ENCODE assay signal across 16 cellular contexts in the genomic region with DNA sequence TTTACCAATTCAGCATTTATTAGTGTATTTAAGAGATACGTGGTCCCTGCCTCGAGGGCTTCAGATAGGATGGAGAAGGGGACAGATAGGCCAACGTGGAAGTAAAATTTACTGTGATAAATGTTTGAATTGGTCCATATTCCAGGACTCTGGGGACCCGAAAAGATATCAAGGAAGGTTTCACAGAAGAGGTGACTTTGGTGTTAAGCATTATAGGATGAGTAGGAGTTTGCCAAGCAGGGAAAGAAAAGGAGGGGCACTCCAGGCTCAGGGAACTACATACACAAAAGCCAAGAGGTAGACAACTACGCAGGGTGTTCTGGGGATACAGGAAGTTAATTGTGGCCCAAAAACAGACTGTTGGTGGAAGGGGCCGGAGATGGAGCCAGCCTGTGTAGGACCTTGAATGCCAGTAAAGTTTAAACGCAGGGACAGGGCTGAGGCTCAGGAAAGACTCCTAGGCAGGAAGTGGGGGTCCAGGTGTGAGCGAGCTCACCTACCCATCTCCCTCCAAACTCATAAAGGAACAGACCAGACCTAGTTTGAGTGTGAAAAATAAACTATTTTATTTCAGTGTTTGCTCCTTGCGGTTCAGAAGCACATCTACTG. TPM values are rescaled to one million over a fixed set of nuclear protein-coding genes. Genes with fewer than 3 reads are reported as not detected.
DNase-seq lines count a peak whose midpoint lies in the region; ATAC-seq and TF ChIP-seq lines count a peak whose summit lies in the region.
"Had no signal": no experiment of that assay in that cellular context is flagged by ENCODE, and none has a peak within 500 bp of the region (broad histone marks: within the 10 kb centered on the region; RNA-seq: fewer than 3 reads in every experiment).

No MANE protein-coding gene starts in this region.

- H3F3A ChIP-seq in PC-9 (ENCODE audit: insufficient read depth, low read depth), result peaks cover 89% of the 10 kb centered on the region

- peak overlapping the region; percentile 69 for H3K4me2 ChIP-seq in PC-9
- H3K4me2 ChIP-seq: BLaER1 treated with 17β-estradiol and CSF1 and Interleukin-3, amounts not matched to agents 10 nM and 100 nM had no signal

- H3K27me3 ChIP-seq in PC-9 (ENCODE audit: insufficient read depth, low read depth) (no peaks in the 10 kb centered on the region), lung (ENCODE audit: control insufficient read depth, insufficient read depth) (no peaks in the 10 kb centered on the region), spleen (replicated peaks in 1 of 7) (no peaks in the 10 kb centered on the region)
- H3K27me3 ChIP-seq: BLaER1 treated with 17β-estradiol and CSF1 and Interleukin-3, amounts not matched to agents 10 nM and 100 nM; body of pancreas had no signal

- H3K4me3 ChIP-seq in PC-9 (no peak overlapping the region), lung (no peak overlapping the region), spleen (no peak overlapping the region)
- H3K4me3 ChIP-seq: BLaER1 treated with 17β-estradiol and CSF1 and Interleukin-3, amounts not matched to agents 10 nM and 100 nM; body of pancreas had no signal

- H2AFZ ChIP-seq in PC-9, result no peak overlapping the region

- H3K36me3 ChIP-seq in PC-9 (ENCODE audit: low read depth) (peaks cover 33% of the 10 kb centered on the region), lung (ENCODE audit: control insufficient read depth in 2 of 2, insufficient read depth in 2 of 2, low read length in 2 of 2) (peaks cover 10 to 30% of the 10 kb centered on the region in 2 donors), spleen (peaks cover 0 to 31% (median 0%) of the 10 kb centered on the region in 6 donors)
- H3K36me3 ChIP-seq: BLaER1 treated with 17β-estradiol and CSF1 and Interleukin-3, amounts not matched to agents 10 nM and 100 nM had no signal

- H3K9me3 ChIP-seq in PC-9 (ENCODE audit: insufficient read depth, low read depth) (no peaks in the 10 kb centered on the region), lung (ENCODE audit: control insufficient read depth in 2 of 2, insufficient read depth in 1 of 2, low read length in 1 of 2) (no peaks in the 10 kb centered on the region), spleen (no peaks in the 10 kb centered on the region)
- H3K9me3 ChIP-seq: BLaER1 treated with 17β-estradiol and CSF1 and Interleukin-3, amounts not matched to agents 10 nM and 100 nM; body of pancreas had no signal

- BruUV-seq in PC-9 (replicated peaks; lab: Mats Ljungman, UMichigan), result no TSS peak

- DNase-seq in PC-9 (no peak), dermis blood vessel endothelial cell (peak; percentile 18), lung (ENCODE audit: low spot score) (no peak), spleen (peak; percentile 32), medulla oblongata (ENCODE audit: extremely low spot score) (no peak), hippocampal formation (lab: John Stamatoyannopoulos, UW) (no peak)
- DNase-seq: activated B cell treated with CpG ODN at 0.5 μM for 24 hours, activated gamma-delta T cell treated with Interleukin-2 at 50 U/mL for 16 hours, midbrain, NCI-H1048, NCI-H2171 treated with DMSO at 0.1 percent for 48 hours, small intestine had no signal

- CTCF ChIA-PET in PC-9 (lab: Charles Lee), result interaction anchor here (0.8 kb wide), 1 partner anchor 51 kb away, joined by 7 read pairs; no protein-coding TSS in a partner anchor

- TF ChIP-seq POLR2A in spleen (IDR thresholded peaks at IDR 0.05), result no peak

- H3K27ac ChIP-seq in PC-9 (peak overlapping the region; percentile 97), lung (ENCODE audit: low read depth in 1 of 2, low read length in 1 of 2) (peak overlapping the region; percentile 37 to 65), spleen (peak overlapping the region in 4 of 8 donors; percentile 36 to 64 (median 60))
- H3K27ac ChIP-seq: BLaER1 treated with 17β-estradiol and CSF1 and Interleukin-3, amounts not matched to agents 10 nM and 100 nM; RWPE1 had no signal

- 83 to 85% methylated on average over 9 of the region's 9 CpGs for WGBS in lung, 2 donors
- WGBS in spleen, 5 donors, result 86 to 91% (median 88%) methylated on average over 9 of the region's 9 CpGs

- H3K4me1 ChIP-seq in PC-9 (replicated peaks; ENCODE audit: insufficient read depth) (peaks cover 80% of the 10 kb centered on the region), lung (ENCODE audit: control insufficient read depth in 2 of 2, insufficient read depth in 2 of 2, low read length in 2 of 2) (peaks cover 0 to 10% of the 10 kb centered on the region in 2 donors), spleen (peaks cover 0 to 28% (median 1%) of the 10 kb centered on the region in 6 donors)

- no peaks in the 10 kb centered on the region for H4K20me1 ChIP-seq in PC-9 (ENCODE audit: insufficient read depth)
- H4K20me1 ChIP-seq: BLaER1 treated with 17β-estradiol and CSF1 and Interleukin-3, amounts not matched to agents 10 nM and 100 nM had no signal

- ATAC-seq in lung (ENCODE audit: insufficient read depth, low FRiP score) (no peak), GM21717 (IDR thresholded peaks at IDR 0.05; ENCODE audit: unreplicated experiment) (no peak)
- ATAC-seq: body of pancreas had no signal

- H3K9me2 ChIP-seq in PC-9 (ENCODE audit: insufficient read depth), result no peaks in the 10 kb centered on the region

- POLR2A ChIA-PET in PC-9 (lab: Charles Lee; ENCODE audit: unreplicated experiment), result interaction anchor here (0.8 kb wide), 1 partner anchor 16 kb away, joined by 5 read pairs; no protein-coding TSS in a partner anchor

- intact Hi-C loops in PC-9 (cut with micrococcal nuclease; ENCODE audit: unreplicated experiment), result loop anchor here (1.0 to 2.0 kb wide), 3 partner anchors 15 to 25 kb away; no protein-coding TSS in a partner anchor
- intact Hi-C loops in spleen (cut with DNase I; ENCODE audit: low total_unique reads), result no loop called here

- H3K79me2 ChIP-seq in PC-9 (ENCODE audit: low read depth), result peaks cover 6% of the 10 kb centered on the region; the same call in 1 of the 2 replicates

- TF ChIP-seq CTCF in PC-9 (conservative IDR thresholded peaks at IDR 0.05) (no peak), lung (IDR thresholded peaks at IDR 0.05; ENCODE audit: control extremely low read depth, extremely low read depth) (no peak), spleen (IDR thresholded peaks at IDR 0.05 in 8 of 11, conservative IDR thresholded peaks at IDR 0.05 in 3 of 11) (no peak)

RNA-seq across cellular contexts. Expression of a gene that starts 37.0 kb away (rescaled TPM):
- total RNA-seq in PC-9 (2021) (286 and 333 TPM in 2 replicates), dermis blood vessel endothelial cell (401 and 1,564 TPM in 2 replicates), lung (100 to 1,000 TPM; 194 to 476 TPM), spleen (100 to 1,000 TPM in 1 of 7 donors, 10 to 100 TPM in 6; 60.2 to 167 (median 87.6) TPM)
- polyA plus RNA-seq in lung (100 to 1,000 TPM in 1 of 2 donors, 10 to 100 TPM in 1; 85.0 to 457 TPM), spleen (10 to 100 TPM in 2 of 3 donors, 1 to 10 TPM in 1; 9.3 to 35.3 (median 19.8) TPM)

Comparison
In these comparisons a context has a peak if more than half of its experiments do, and no peak if none do; other contexts are left out.
1. DNase-seq: peak in dermis blood vessel endothelial cell (single experiment) and spleen (single experiment); none in PC-9 (0 of 2), lung (single experiment), medulla oblongata (single experiment) and hippocampal formation (0 of 2).